Comparison of ENCODE assay signal across 17 cellular contexts in genomic region chr3:64954995-64955636, GRCh38.
DNase-seq lines count a peak whose midpoint lies in the region; ATAC-seq, FAIRE-seq and TF ChIP-seq lines count a peak whose summit lies in the region.
"Had no signal": no experiment of that assay in that cellular context is flagged by ENCODE, and none has a peak within 500 bp of the region (broad histone marks: within the 10 kb centered on the region; RNA-seq: fewer than 3 reads in every experiment).

No MANE protein-coding gene starts in this region.

- no peaks in the 10 kb centered on the region for H3K27me3 ChIP-seq in ascending aorta
- no peaks in the 10 kb centered on the region for H3K27me3 ChIP-seq in small intestine (ENCODE audit: control insufficient read depth in 2 of 2, insufficient read depth in 2 of 2, low read length in 2 of 2)

- H3K4me3 ChIP-seq in LNCaP clone FGC (ENCODE audit: low read depth, low read length) (no peak overlapping the region), ascending aorta (no peak overlapping the region), small intestine (ENCODE audit: low read depth in 1 of 2, low read length in 2 of 2) (no peak overlapping the region)

- peaks cover 4 to 9% of the 10 kb centered on the region in 2 donors for H3K4me1 ChIP-seq in ascending aorta
- no peaks in the 10 kb centered on the region for H3K4me1 ChIP-seq in small intestine (ENCODE audit: control insufficient read depth in 2 of 2, insufficient read depth in 1 of 2, low read depth in 1 of 2, low read length in 1 of 2)

- whole genome bisulfite sequencing in small intestine, 3 donors: 22 to 28% (median 26%) methylated on average over 4 of the region's 4 CpGs

- DNase-seq in LNCaP clone FGC (ENCODE audit: low read depth) (peak; percentile 99), ascending aorta (ENCODE audit: low spot score in 2 of 2) (peak in 1 of 2 donors; percentile 77), left colon (peak; percentile 42 to 72), small intestine (peak; percentile 40), NCI-H446 treated with DMSO at 0.1 percent for 48 hours (lab: John Stamatoyannopoulos, UW) (no peak), NAMALWA (ENCODE audit: low spot score) (no peak)
- no peak for DNase-seq in activated CD8-positive, alpha-beta memory T cell treated with anti-CD3 and anti-CD28 coated beads, Interleukin-2, amount 50 U/mL, for 4 hours
- DNase-seq: activated CD8-positive, alpha-beta memory T cell treated with anti-CD3 and anti-CD28 coated beads for 24 hours; activated naive CD4-positive, alpha-beta T cell treated with anti-CD3 and anti-CD28 coated beads for 36 hours; CD4-positive, CD25-positive, alpha-beta regulatory T cell; GF-D8; immature natural killer cell; NCI-H446; RPMI8226; substantia nigra had no signal

- TF ChIP-seq CTCF in LNCaP clone FGC (IDR thresholded peaks at IDR 0.05; ENCODE audit: control insufficient read depth, extremely low read depth, insufficient read depth): no peak
- TF ChIP-seq CTCF in ascending aorta (IDR thresholded peaks at IDR 0.05): no peak

- intact Hi-C loops in ascending aorta (cut with DNase I) (loop anchor here (1.0 kb wide), 1 partner anchor 269 kb away; no protein-coding TSS in a partner anchor), left colon (cut with DNase I, micrococcal nuclease) (no loop called here)

- peak; percentile 97 for ATAC-seq in left colon
- ATAC-seq: natural killer cell treated with Interleukin-12 subunit alpha and Interleukin-12 subunit beta and Interleukin-15 and Interleukin-18, amount 100 ng/mL, for 72 hours had no signal

- no peaks in the 10 kb centered on the region for H3K36me3 ChIP-seq in ascending aorta
- no peaks in the 10 kb centered on the region for H3K36me3 ChIP-seq in small intestine (ENCODE audit: control insufficient read depth in 2 of 2, insufficient read depth in 2 of 2, low read length in 2 of 2)

- H3K27ac ChIP-seq in ascending aorta: peak overlapping the region; percentile 66 to 67
- peak overlapping the region in 1 of 2 donors; percentile 70 for H3K27ac ChIP-seq in small intestine (ENCODE audit: low read depth in 1 of 2, low read length in 1 of 2)

- H3K9me3 ChIP-seq in ascending aorta (no peaks in the 10 kb centered on the region), small intestine (ENCODE audit: control insufficient read depth, low read depth) (no peaks in the 10 kb centered on the region)

- FAIRE-seq in small intestine (lab: Jason Lieb, UNC): no peak
- FAIRE-seq: H54 had no signal

Comparison
In these comparisons a context has a peak if more than half of its experiments do, and no peak if none do; other contexts are left out.
1. DNase-seq: peak in LNCaP clone FGC (single experiment), left colon (2 of 2) and small intestine (single experiment); none in NCI-H446 treated with DMSO at 0.1 percent for 48 hours (single experiment), NAMALWA (single experiment) and activated CD8-positive, alpha-beta memory T cell treated with anti-CD3 and anti-CD28 coated beads, Interleukin-2, amount 50 U/mL, for 4 hours (single experiment).